ENCODE assay signal across 8 cellular contexts in genomic region chr19:343451-343931, GRCh38. TPM values are rescaled to one million over a fixed set of nuclear protein-coding genes. Genes with fewer than 3 reads are reported as not detected.
A peak's percentile ranks its signal among the peaks of the same experiment; 100 is the strongest.
DNase-seq lines count a peak whose midpoint lies in the region; ATAC-seq and TF ChIP-seq lines count a peak whose summit lies in the region.

No MANE protein-coding gene starts in this region.

- H3K4me1 Mint-ChIP-seq in GM23338 = peaks cover 44% of the 10 kb centered on the region
- peaks cover 42% of the 10 kb centered on the region for H3K4me1 Mint-ChIP-seq in activated CD4-positive, alpha-beta memory T cell treated with anti-CD3 and anti-CD28 coated beads, Interleukin-2, amount 10 ng/mL, durations not matched to agents 7 days and 5 days

- peaks cover 57% of the 10 kb centered on the region for H3K79me2 ChIP-seq in GM23338 (replicated peaks; ENCODE audit: insufficient read depth)

- H2AFZ ChIP-seq in GM23338 = no peak overlapping the region

- H3K9ac ChIP-seq in skeletal muscle tissue (ENCODE audit: low read depth in 1 of 3, low read length in 3 of 3) = peak overlapping the region; percentile 55 to 85 (median 65)

- H3K27ac Mint-ChIP-seq in GM23338 = no peak overlapping the region
- H3K27ac Mint-ChIP-seq in activated CD4-positive, alpha-beta memory T cell treated with anti-CD3 and anti-CD28 coated beads, Interleukin-2, amount 10 ng/mL, durations not matched to agents 7 days and 5 days = peak overlapping the region; percentile 54

- CTCF ChIA-PET in activated CD4-positive, alpha-beta memory T cell treated with anti-CD3 and anti-CD28 coated beads, Interleukin-2, amount 10 ng/mL, durations not matched to agents 7 days and 5 days (lab: Charles Lee) = interaction anchor here (0.6 to 1.6 kb wide), 4 partner anchors 37 to 163 kb away, joined by 3 to 6 read pairs (median 3); partner anchors contain the start of gene TPGS1
- CTCF ChIA-PET in HEK293T (lab: Yijun Ruan, JAX) = no interaction called here

- H3K27me3 ChIP-seq in GM23338 (ENCODE audit: insufficient read depth) (peaks cover 10% of the 10 kb centered on the region; the same call in 1 of the 2 replicates), skeletal muscle tissue (ENCODE audit: control insufficient read depth in 3 of 3, insufficient read depth in 3 of 3, low read length in 3 of 3) (peaks cover 4 to 6% (median 5%) of the 10 kb centered on the region in 3 donors)

- H4K20me1 ChIP-seq in GM23338 (replicated peaks; ENCODE audit: insufficient read depth) = peaks cover 44% of the 10 kb centered on the region

- intact Hi-C loops in left ventricle myocardium superior (cut with micrococcal nuclease) = no loop called here

- no peaks in the 10 kb centered on the region for H3K9me3 ChIP-seq in skeletal muscle tissue (ENCODE audit: control insufficient read depth in 3 of 3, low read length in 3 of 3)

- ATAC-seq in GM23338 (no peak), left ventricle myocardium superior (no peak)
- ATAC-seq in activated CD4-positive, CD25-positive, alpha-beta regulatory T cell treated with anti-CD3 and anti-CD28 coated beads, Interleukin-2, amount 50 U/mL, for 24 hours = no peak

- H3K36me3 ChIP-seq in GM23338 (ENCODE audit: insufficient read depth) (no peaks in the 10 kb centered on the region), skeletal muscle tissue (ENCODE audit: control insufficient read depth in 3 of 3, insufficient read depth in 3 of 3, low read length in 3 of 3) (peaks cover 0 to 3% (median 2%) of the 10 kb centered on the region in 3 donors)

- H3K27ac ChIP-seq in GM23338 (ENCODE audit: low read depth) = no peak overlapping the region
- peak overlapping the region; percentile 36 for H3K27ac ChIP-seq in skeletal muscle tissue (ENCODE audit: low read depth, low read length)

- H3K4me2 ChIP-seq in GM23338 = peak overlapping the region; percentile 90

- peaks cover 35% of the 10 kb centered on the region for H3K27me3 Mint-ChIP-seq in GM23338 (ENCODE audit: insufficient read depth, low read depth, poor library complexity)
- peaks cover 5% of the 10 kb centered on the region for H3K27me3 Mint-ChIP-seq in activated CD4-positive, alpha-beta memory T cell treated with anti-CD3 and anti-CD28 coated beads, Interleukin-2, amount 10 ng/mL, durations not matched to agents 7 days and 5 days

- H3K4me3 ChIP-seq in GM23338 (peak overlapping the region; percentile 71), skeletal muscle tissue (ENCODE audit: low read length in 3 of 3) (peak overlapping the region; percentile 64 to 70 (median 64))

- H3K4me1 ChIP-seq in GM23338 (ENCODE audit: insufficient read depth) (peaks cover 13% of the 10 kb centered on the region), skeletal muscle tissue (ENCODE audit: control insufficient read depth in 3 of 3, insufficient read depth in 3 of 3, low read length in 3 of 3) (peaks cover 25 to 39% (median 29%) of the 10 kb centered on the region in 3 donors)

- TF ChIP-seq CTCF in GM23338 (conservative IDR thresholded peaks at IDR 0.05; ENCODE audit: low read depth in 2 of 2) = no peak

- H3K4me3 Mint-ChIP-seq in GM23338 = peak overlapping the region; percentile 86
- peak overlapping the region; percentile 79 for H3K4me3 Mint-ChIP-seq in activated CD4-positive, alpha-beta memory T cell treated with anti-CD3 and anti-CD28 coated beads, Interleukin-2, amount 10 ng/mL, durations not matched to agents 7 days and 5 days

- peak; percentile 17 for DNase-seq in GM23338 (ENCODE audit: low spot score)
- DNase-seq in activated CD4-positive, alpha-beta memory T cell treated with anti-CD3 and anti-CD28 coated beads, Interleukin-2, amount 10 ng/mL, durations not matched to agents 7 days and 5 days = no peak
- DNase-seq in left ventricle myocardium superior = peak; percentile 39
- no peak for DNase-seq in HEK293T (ENCODE audit: extremely low spot score)
- DNase-seq in NCI-H526 treated with DMSO at 0.1 percent for 48 hours (lab: John Stamatoyannopoulos, UW) = no peak
- DNase-seq in NCI-H1048 (lab: John Stamatoyannopoulos, UW) = no peak

- peaks cover 21% of the 10 kb centered on the region for H3K9me3 Mint-ChIP-seq in GM23338
- H3K9me3 Mint-ChIP-seq in activated CD4-positive, alpha-beta memory T cell treated with anti-CD3 and anti-CD28 coated beads, Interleukin-2, amount 10 ng/mL, durations not matched to agents 7 days and 5 days = no peaks in the 10 kb centered on the region

- H3F3A ChIP-seq in GM23338 (replicated peaks; ENCODE audit: low read depth) = no peaks in the 10 kb centered on the region

- peaks cover 50% of the 10 kb centered on the region for H3K36me3 Mint-ChIP-seq in GM23338 (ENCODE audit: low read depth)
- H3K36me3 Mint-ChIP-seq in activated CD4-positive, alpha-beta memory T cell treated with anti-CD3 and anti-CD28 coated beads, Interleukin-2, amount 10 ng/mL, durations not matched to agents 7 days and 5 days (ENCODE audit: low read depth) = peaks cover 21% of the 10 kb centered on the region

- POLR2A ChIA-PET in activated CD4-positive, alpha-beta memory T cell treated with anti-CD3 and anti-CD28 coated beads, Interleukin-2, amount 10 ng/mL, durations not matched to agents 7 days and 5 days (lab: Charles Lee) = interaction anchor here (1.2 kb wide), 1 partner anchor 168 kb away, joined by 5 read pairs; no protein-coding TSS in a partner anchor
- POLR2A ChIA-PET in HEK293T (lab: Yijun Ruan, JAX) = interaction anchor here (0.6 kb wide), 1 partner anchor 15 kb away, joined by 3 read pairs; no protein-coding TSS in a partner anchor

- H3K9me2 ChIP-seq in GM23338 (ENCODE audit: insufficient read depth) = no peaks in the 10 kb centered on the region

TF ChIP-seq in GM23338, 12 proteins besides CTCF, POLR2A, EP300 and RAD21 (continues in another document):
- TF ChIP-seq POLR2AphosphoS5 (IDR thresholded peaks at IDR 0.05; ENCODE audit: low read depth) = no peak
- TF ChIP-seq EZH2 (IDR thresholded peaks at IDR 0.05; ENCODE audit: low read depth, unreplicated experiment) = no peak
- TF ChIP-seq STAT1 (IDR thresholded peaks at IDR 0.05; ENCODE audit: unreplicated experiment) = no peak
- no peak for TF ChIP-seq ZNF331 (CRISPR knock-in tag; IDR thresholded peaks at IDR 0.05; ENCODE audit: low read depth)
- no peak for TF ChIP-seq ETS1 (IDR thresholded peaks at IDR 0.05)

TF ChIP-seq in HEK293T, 16 proteins besides CTCF, POLR2A, EP300 and RAD21:
- TF ChIP-seq PKNOX1 (IDR thresholded peaks at IDR 0.05) (no peak), FOXM1 (IDR thresholded peaks at IDR 0.05; ENCODE audit: borderline replicate concordance) (no peak), LEF1 (IDR thresholded peaks at IDR 0.05; ENCODE audit: borderline replicate concordance) (no peak), CTBP1 (IDR thresholded peaks at IDR 0.05; ENCODE audit: borderline replicate concordance) (no peak), BHLHE40 (IDR thresholded peaks at IDR 0.05; ENCODE audit: borderline replicate concordance) (no peak), FOXA1 (IDR thresholded peaks at IDR 0.05) (no peak), HDGF (IDR thresholded peaks at IDR 0.05; ENCODE audit: borderline replicate concordance) (no peak)

RNA-seq across cellular contexts. Expression of gene MIER2, which starts 1.1 kb away (rescaled TPM):
- 37.9 and 41.3 TPM in 2 replicates for total RNA-seq in GM23338 (2014; rRNA removed; shearing (Covaris generic))
- polyA plus RNA-seq in GM23338 (2016; fragmentation: Nextera tagmentation; extraction: Ambion mirVana) = 30.2 and 34.0 TPM in 2 replicates
- total RNA-seq in activated CD4-positive, alpha-beta memory T cell treated with anti-CD3 and anti-CD28 coated beads, Interleukin-2, amount 10 ng/mL, durations not matched to agents 7 days and 5 days = 10 to 100 TPM; 17.2 to 20.8 TPM
- total RNA-seq in left ventricle myocardium superior (20.0 TPM), skeletal muscle tissue (3.7 TPM)

RNA-seq across cellular contexts. Expression of gene PLPP2, which starts 52.3 kb away (rescaled TPM):
- 75.8 and 82.6 TPM in 2 replicates for total RNA-seq in GM23338 (2014; rRNA removed; shearing (Covaris generic))
- 52.9 and 58.3 TPM in 2 replicates for polyA plus RNA-seq in GM23338 (2016; fragmentation: Nextera tagmentation; extraction: Ambion mirVana)
- under 1 TPM; 0.60 to 0.78 TPM for total RNA-seq in activated CD4-positive, alpha-beta memory T cell treated with anti-CD3 and anti-CD28 coated beads, Interleukin-2, amount 10 ng/mL, durations not matched to agents 7 days and 5 days
- 0.27 TPM for total RNA-seq in left ventricle myocardium superior
- total RNA-seq in skeletal muscle tissue = 1.0 TPM

Comparison
In these comparisons a context has a peak if more than half of its experiments do, and no peak if none do; other contexts are left out.
1. DNase-seq: peak in GM23338 (single experiment) and left ventricle myocardium superior (single experiment); none in activated CD4-positive, alpha-beta memory T cell treated with anti-CD3 and anti-CD28 coated beads, Interleukin-2, amount 10 ng/mL, durations not matched to agents 7 days and 5 days (single experiment), HEK293T (single experiment), NCI-H526 treated with DMSO at 0.1 percent for 48 hours (single experiment) and NCI-H1048 (single experiment).
2. RNA of gene PLPP2, which starts 52.3 kb away (total RNA-seq): 75.8 to 82.6 TPM in GM23338; 1.0 TPM in skeletal muscle tissue (single experiment), 0.60 to 0.78 TPM in activated CD4-positive, alpha-beta memory T cell treated with anti-CD3 and anti-CD28 coated beads, Interleukin-2, amount 10 ng/mL, durations not matched to agents 7 days and 5 days and 0.27 TPM in left ventricle myocardium superior (single experiment); every median in the first group is over 10 times any median in the second.